In genomic region chr5:91636351-91636750, GRCh38 we compare ENCODE assay signal across 1 cellular context.
TF ChIP-seq lines count a peak whose summit lies in the region.

No MANE protein-coding gene starts in this region.

TF ChIP-seq in H1, 55 proteins besides CTCF, POLR2A, EP300 and RAD21 (continued from another document):
- TF ChIP-seq ATF3 (IDR thresholded peaks at IDR 0.05; ENCODE audit: insufficient read depth, low read depth, low read length): no peak
- TF ChIP-seq KDM4A (IDR thresholded peaks at IDR 0.05; ENCODE audit: low read depth, low read length, severe bottlenecking): no peak
- no peak for TF ChIP-seq KDM5A (IDR thresholded peaks at IDR 0.05; ENCODE audit: low read length)
- TF ChIP-seq CHD2 (IDR thresholded peaks at IDR 0.05; ENCODE audit: low read length): no peak
- TF ChIP-seq RBBP5 (IDR thresholded peaks at IDR 0.05; ENCODE audit: borderline replicate concordance, low read depth, low read length): no peak
- TF ChIP-seq CBX5 (IDR thresholded peaks at IDR 0.05; ENCODE audit: low read depth, low read length): no peak
- TF ChIP-seq CTBP2 (IDR thresholded peaks at IDR 0.05; ENCODE audit: borderline replicate concordance, insufficient read depth, insufficient read length, low read length): no peak
- no peak for TF ChIP-seq ZNF274 (IDR thresholded peaks at IDR 0.05; ENCODE audit: borderline replicate concordance, extremely low read depth, low read length)
- no peak for TF ChIP-seq JUN (IDR thresholded peaks at IDR 0.05; ENCODE audit: low read depth, low read length)
- TF ChIP-seq TAF7 (optimal IDR thresholded peaks at IDR 0.05; ENCODE audit: borderline replicate concordance, low read depth, low read length): no peak
TF ChIP-seq in H1: peak in this region for 0.
